1 cellular context compared by ENCODE assay signal in the genomic region with DNA sequence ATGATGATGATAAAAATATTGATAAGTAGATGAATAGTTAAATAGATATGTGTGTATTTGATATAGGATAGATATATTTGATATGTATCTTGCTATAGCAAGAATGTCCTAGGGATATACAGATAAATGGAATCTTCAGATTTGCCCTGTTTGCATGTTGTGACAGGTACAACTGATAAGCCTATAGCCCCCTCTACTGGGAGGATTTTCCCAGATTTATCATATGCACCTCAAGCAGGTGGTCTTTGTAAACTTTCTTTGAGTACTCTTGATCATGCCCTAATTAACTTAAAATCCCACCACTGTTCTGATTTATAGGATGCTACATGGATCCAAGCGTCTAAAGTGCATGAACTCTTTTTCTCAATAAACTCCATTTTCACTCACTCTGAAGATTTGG.
TF ChIP-seq lines count a peak whose summit lies in the region.

No MANE protein-coding gene starts in this region.

TF ChIP-seq in SK-N-SH treated with all-trans-retinoic acid at 6 μM for 48 hours, 23 proteins besides CTCF, POLR2A, EP300 and RAD21 (continued from another document):
- TF ChIP-seq, protein P1, sequence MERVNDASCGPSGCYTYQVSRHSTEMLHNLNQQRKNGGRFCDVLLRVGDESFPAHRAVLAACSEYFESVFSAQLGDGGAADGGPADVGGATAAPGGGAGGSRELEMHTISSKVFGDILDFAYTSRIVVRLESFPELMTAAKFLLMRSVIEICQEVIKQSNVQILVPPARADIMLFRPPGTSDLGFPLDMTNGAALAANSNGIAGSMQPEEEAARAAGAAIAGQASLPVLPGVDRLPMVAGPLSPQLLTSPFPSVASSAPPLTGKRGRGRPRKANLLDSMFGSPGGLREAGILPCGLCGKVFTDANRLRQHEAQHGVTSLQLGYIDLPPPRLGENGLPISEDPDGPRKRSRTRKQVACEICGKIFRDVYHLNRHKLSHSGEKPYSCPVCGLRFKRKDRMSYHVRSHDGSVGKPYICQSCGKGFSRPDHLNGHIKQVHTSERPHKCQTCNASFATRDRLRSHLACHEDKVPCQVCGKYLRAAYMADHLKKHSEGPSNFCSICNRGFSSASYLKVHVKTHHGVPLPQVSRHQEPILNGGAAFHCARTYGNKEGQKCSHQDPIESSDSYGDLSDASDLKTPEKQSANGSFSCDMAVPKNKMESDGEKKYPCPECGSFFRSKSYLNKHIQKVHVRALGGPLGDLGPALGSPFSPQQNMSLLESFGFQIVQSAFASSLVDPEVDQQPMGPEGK (CRISPR knock-in tag; IDR thresholded peaks at IDR 0.05; ENCODE audit: borderline replicate concordance), result no peak
- no peak for TF ChIP-seq ZNF70 (CRISPR knock-in tag; IDR thresholded peaks at IDR 0.05)
- TF ChIP-seq ZFP3 (CRISPR knock-in tag; IDR thresholded peaks at IDR 0.05), result no peak
- TF ChIP-seq ZNF8 (CRISPR knock-in tag; IDR thresholded peaks at IDR 0.05), result no peak
- TF ChIP-seq ARNTL (CRISPR knock-in tag; IDR thresholded peaks at IDR 0.05; ENCODE audit: borderline replicate concordance, low read depth), result no peak
